8 cellular contexts compared by ENCODE assay signal in the genomic region with DNA sequence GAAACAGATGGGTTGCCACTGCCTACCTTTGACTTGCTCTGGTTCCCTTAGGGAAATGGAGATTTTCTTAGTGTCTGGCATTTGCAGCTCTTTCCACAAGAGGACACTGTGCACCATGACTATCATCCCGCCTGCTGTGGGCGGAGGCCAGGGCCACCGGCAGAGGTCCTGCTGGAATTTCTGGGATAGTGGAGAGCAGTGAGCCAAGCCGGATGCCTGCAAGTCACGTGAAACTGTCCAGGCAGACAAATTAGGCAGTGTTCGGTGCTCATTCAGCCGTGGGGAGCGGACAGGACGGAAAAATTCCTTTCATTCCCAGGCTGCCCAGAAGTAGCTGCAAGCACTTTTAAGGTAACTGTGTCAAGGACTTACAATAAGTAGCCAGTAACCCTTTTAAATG. TPM values are rescaled to one million over a fixed set of nuclear protein-coding genes. Genes with fewer than 3 reads are reported as not detected.
A peak's percentile ranks its signal among the peaks of the same experiment; 100 is the strongest.
DNase-seq lines count a peak whose midpoint lies in the region; ATAC-seq and TF ChIP-seq lines count a peak whose summit lies in the region.

No MANE protein-coding gene starts in this region.

- no peak overlapping the region for H3K4me3 Mint-ChIP-seq in activated CD8-positive, alpha-beta memory T cell treated with anti-CD3 and anti-CD28 coated beads, Interleukin-2, amount 10 ng/mL, durations not matched to agents 7 days and 5 days

- H3K4me1 Mint-ChIP-seq in activated CD8-positive, alpha-beta memory T cell treated with anti-CD3 and anti-CD28 coated beads, Interleukin-2, amount 10 ng/mL, durations not matched to agents 7 days and 5 days: no peaks in the 10 kb centered on the region

- ATAC-seq in activated CD8-positive, alpha-beta memory T cell treated with anti-CD3 and anti-CD28 coated beads, Interleukin-2, amount 10 ng/mL, durations not matched to agents 7 days and 5 days: no peak

- H3K27ac Mint-ChIP-seq in activated CD8-positive, alpha-beta memory T cell treated with anti-CD3 and anti-CD28 coated beads, Interleukin-2, amount 10 ng/mL, durations not matched to agents 7 days and 5 days: no peak overlapping the region

- CTCF ChIA-PET in GM10248 (lab: Yijun Ruan, JAX): no interaction called here
- CTCF ChIA-PET in activated CD8-positive, alpha-beta memory T cell treated with anti-CD3 and anti-CD28 coated beads, Interleukin-2, amount 10 ng/mL, durations not matched to agents 7 days and 5 days (lab: Charles Lee): no interaction called here

- H3K9me3 Mint-ChIP-seq in activated CD8-positive, alpha-beta memory T cell treated with anti-CD3 and anti-CD28 coated beads, Interleukin-2, amount 10 ng/mL, durations not matched to agents 7 days and 5 days (ENCODE audit: low read depth): no peaks in the 10 kb centered on the region

- DNase-seq in H4 (ENCODE audit: low spot score): peak; percentile 95
- peak; percentile 33 for DNase-seq in NCI-H446 treated with DMSO at 0.1 percent for 48 hours (lab: John Stamatoyannopoulos, UW)
- DNase-seq in cardiac fibroblast (ENCODE audit: low read depth in 2 of 2): peak; percentile 21 to 67
- peak; percentile 97 for DNase-seq in kidney glomerular epithelial cell (lab: John Stamatoyannopoulos, UW)
- DNase-seq in superior temporal gyrus (ENCODE audit: extremely low spot score): peak; percentile 76
- DNase-seq in activated CD4-positive, alpha-beta T cell treated with anti-CD3 and anti-CD28 coated beads for 48 hours: no peak
- no peak for DNase-seq in GM10248 (ENCODE audit: extremely low spot score)
- no peak for DNase-seq in activated CD8-positive, alpha-beta memory T cell treated with anti-CD3 and anti-CD28 coated beads, Interleukin-2, amount 10 ng/mL, durations not matched to agents 7 days and 5 days

- H3K36me3 Mint-ChIP-seq in activated CD8-positive, alpha-beta memory T cell treated with anti-CD3 and anti-CD28 coated beads, Interleukin-2, amount 10 ng/mL, durations not matched to agents 7 days and 5 days: no peaks in the 10 kb centered on the region

- peak; percentile 6 for TF ChIP-seq CTCF in cardiac fibroblast (IDR thresholded peaks at IDR 0.05; ENCODE audit: low read depth, low read length)
- no peak for TF ChIP-seq CTCF in GM10248 (IDR thresholded peaks at IDR 0.05; ENCODE audit: control extremely low read depth, extremely low read depth, low read depth, missing control alignments)

- H3K27me3 Mint-ChIP-seq in activated CD8-positive, alpha-beta memory T cell treated with anti-CD3 and anti-CD28 coated beads, Interleukin-2, amount 10 ng/mL, durations not matched to agents 7 days and 5 days: no peaks in the 10 kb centered on the region

- H3K4me3 ChIP-seq in cardiac fibroblast (replicated peaks in 1 of 2; ENCODE audit: low read depth in 2 of 2, low read length in 2 of 2): no peak overlapping the region

- POLR2A ChIA-PET in GM10248 (lab: Yijun Ruan, JAX): no interaction called here

RNA-seq across cellular contexts. Expression of a gene that starts 43.4 kb away (rescaled TPM):
- 0.04 and 0.19 TPM in 2 replicates for total RNA-seq in H4 (2014; rRNA removed; shearing (Covaris generic))
- not detected for total RNA-seq in activated CD8-positive, alpha-beta memory T cell treated with anti-CD3 and anti-CD28 coated beads, Interleukin-2, amount 10 ng/mL, durations not matched to agents 7 days and 5 days

Comparison
In these comparisons a context has a peak if more than half of its experiments do, and no peak if none do; other contexts are left out.
1. DNase-seq: peak in H4 (single experiment), NCI-H446 treated with DMSO at 0.1 percent for 48 hours (single experiment), cardiac fibroblast (2 of 2), kidney glomerular epithelial cell (single experiment) and superior temporal gyrus (single experiment); none in activated CD4-positive, alpha-beta T cell treated with anti-CD3 and anti-CD28 coated beads for 48 hours (single experiment), GM10248 (single experiment) and activated CD8-positive, alpha-beta memory T cell treated with anti-CD3 and anti-CD28 coated beads, Interleukin-2, amount 10 ng/mL, durations not matched to agents 7 days and 5 days (single experiment).